In the genomic region with DNA sequence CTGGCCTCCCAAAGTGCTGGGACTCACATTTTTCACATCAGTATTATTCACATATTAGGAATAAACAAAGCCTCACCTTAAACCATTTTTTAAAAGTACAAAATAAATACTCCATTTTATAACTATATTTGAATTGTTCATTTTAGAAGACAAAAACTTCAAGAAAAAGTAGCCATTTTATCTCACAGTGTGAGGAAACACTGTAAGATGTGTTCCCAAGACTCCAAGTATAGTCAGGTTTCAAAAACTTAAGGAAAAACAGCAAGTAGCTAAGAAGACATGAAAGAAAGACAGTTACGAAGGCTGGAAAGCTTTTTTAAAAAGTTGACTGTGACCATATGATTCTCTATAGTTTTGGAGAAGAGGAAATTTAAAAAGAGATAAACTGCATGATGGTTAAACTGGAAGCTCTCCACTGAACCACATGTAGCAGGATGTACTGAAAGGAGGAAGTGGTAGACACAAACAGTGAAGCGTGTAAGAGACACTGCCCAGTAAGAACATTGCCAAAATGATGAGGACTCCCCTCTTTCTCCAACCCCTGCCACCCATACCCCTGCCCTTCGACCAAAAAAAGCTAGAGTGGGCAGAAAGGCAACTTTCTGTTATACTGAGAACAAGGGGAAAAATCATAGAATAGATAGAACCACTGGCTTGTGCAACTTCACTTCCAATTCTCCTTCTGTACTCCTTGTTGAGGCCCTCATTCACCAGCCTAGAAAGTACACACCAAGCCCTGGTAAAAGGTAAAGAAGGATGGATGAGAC, we compare ENCODE assay signal across 9 cellular contexts. TPM values are rescaled to one million over a fixed set of nuclear protein-coding genes. Genes with fewer than 3 reads are reported as not detected.
A peak's percentile ranks its signal among the peaks of the same experiment; 100 is the strongest.
DNase-seq lines count a peak whose midpoint lies in the region; ATAC-seq and TF ChIP-seq lines count a peak whose summit lies in the region.
"Had no signal": no experiment of that assay in that cellular context is flagged by ENCODE, and none has a peak within 500 bp of the region (broad histone marks: within the 10 kb centered on the region; RNA-seq: fewer than 3 reads in every experiment).

No MANE protein-coding gene starts in this region.

- no peak overlapping the region for H3K4me3 ChIP-seq in CD4-positive, alpha-beta memory T cell (ENCODE audit: low read length in 2 of 2)
- H3K4me3 ChIP-seq in trophoblast cell (ENCODE audit: low read depth, low read length): no peak overlapping the region
- no peak overlapping the region for H3K4me3 ChIP-seq in aorta (ENCODE audit: low read length in 2 of 2)

- H4K8ac ChIP-seq in trophoblast cell (ENCODE audit: low read depth, low read length): no peak overlapping the region

- no peak overlapping the region for H2AFZ ChIP-seq in trophoblast cell (ENCODE audit: insufficient read depth, low read length, poor library complexity)

- no peaks in the 10 kb centered on the region for H3K79me1 ChIP-seq in trophoblast cell (ENCODE audit: low read length)

- peaks cover 29% of the 10 kb centered on the region for H3K36me3 ChIP-seq in CD4-positive, alpha-beta memory T cell (ENCODE audit: insufficient read depth, low read length)
- H3K36me3 ChIP-seq in trophoblast cell (ENCODE audit: control insufficient read depth in 1 of 2, insufficient read depth in 2 of 2, low read length in 2 of 2) (peaks cover 13 to 19% of the 10 kb centered on the region in 2 experiments), aorta (ENCODE audit: control insufficient read depth in 1 of 2, insufficient read depth in 2 of 2, low read length in 1 of 2) (peaks cover 4 to 5% of the 10 kb centered on the region in 2 donors)

- no peak overlapping the region for H3K9ac ChIP-seq in trophoblast cell (ENCODE audit: low read length)

- H4K12ac ChIP-seq in trophoblast cell (ENCODE audit: low read depth, low read length): no peak overlapping the region

- no peak overlapping the region for H2BK12ac ChIP-seq in trophoblast cell (ENCODE audit: low read length)

- peaks cover 32% of the 10 kb centered on the region for H3K4me1 ChIP-seq in CD4-positive, alpha-beta memory T cell (ENCODE audit: insufficient read depth, low read length)
- H3K4me1 ChIP-seq in trophoblast cell (ENCODE audit: control insufficient read depth in 1 of 2, insufficient read depth in 2 of 2, low read length in 2 of 2) (no peaks in the 10 kb centered on the region), aorta (ENCODE audit: control insufficient read depth in 1 of 2, insufficient read depth in 2 of 2, low read length in 2 of 2) (no peaks in the 10 kb centered on the region)

- H3K9me3 Mint-ChIP-seq in CD4-positive, alpha-beta memory T cell: peaks cover 0 to 4% (median 0%) of the 10 kb centered on the region in 8 donors
- peaks cover 4% of the 10 kb centered on the region for H3K9me3 Mint-ChIP-seq in activated CD8-positive, alpha-beta T cell treated with anti-CD3 and anti-CD28 coated beads, Interleukin-2, amount 10 ng/mL, durations not matched to agents 7 days and 5 days (ENCODE audit: insufficient read depth)
- no peaks in the 10 kb centered on the region for H3K9me3 Mint-ChIP-seq in mesothelial cell of epicardium

- H2BK5ac ChIP-seq in trophoblast cell (ENCODE audit: low read depth, low read length, poor library complexity): no peak overlapping the region

- H3K4me3 Mint-ChIP-seq in CD4-positive, alpha-beta memory T cell: peak overlapping the region in 7 of 8 donors; percentile 27 to 75 (median 65)
- peak overlapping the region; percentile 41 for H3K4me3 Mint-ChIP-seq in activated CD8-positive, alpha-beta T cell treated with anti-CD3 and anti-CD28 coated beads, Interleukin-2, amount 10 ng/mL, durations not matched to agents 7 days and 5 days
- no peak overlapping the region for H3K4me3 Mint-ChIP-seq in mesothelial cell of epicardium

- no peak overlapping the region for H4K91ac ChIP-seq in trophoblast cell (ENCODE audit: low read depth, low read length)

- H3K4ac ChIP-seq in trophoblast cell (ENCODE audit: low read depth, low read length): no peak overlapping the region

- POLR2A ChIA-PET in CD4-positive, alpha-beta memory T cell (lab: Charles Lee; ENCODE audit: partially characterized antibody): interaction anchor here (0.7 to 10.3 kb wide), 3 partner anchors 20 to 35 kb away, joined by 3 to 208 read pairs (median 46); a partner anchor contains a TSS
- POLR2A ChIA-PET in activated CD8-positive, alpha-beta T cell treated with anti-CD3 and anti-CD28 coated beads, Interleukin-2, amount 10 ng/mL, durations not matched to agents 7 days and 5 days (lab: Charles Lee): interaction anchor here (0.9 to 3.8 kb wide), 4 partner anchors 14 to 35 kb away, joined by 3 to 50 read pairs (median 6); a partner anchor contains a TSS

- no peaks in the 10 kb centered on the region for H3K79me2 ChIP-seq in trophoblast cell (ENCODE audit: control insufficient read depth, insufficient read depth, low read length, poor library complexity)

- no peak overlapping the region for H3K14ac ChIP-seq in trophoblast cell (ENCODE audit: low read length)

- WGBS in trophoblast cell (ENCODE audit: extremely low coverage, insufficient coverage, insufficient read length): no CpG with 5 or more reads among the region's 3 CpGs
- 94% methylated on average over 3 of the region's 3 CpGs for WGBS in aorta, 2 donors

- peak; percentile 99 for ATAC-seq in GM19395 (IDR thresholded peaks at IDR 0.05; ENCODE audit: unreplicated experiment)
- peak; percentile 99 for ATAC-seq in HG03175 (IDR thresholded peaks at IDR 0.05; ENCODE audit: unreplicated experiment)
- ATAC-seq in activated CD8-positive, alpha-beta T cell treated with anti-CD3 and anti-CD28 coated beads, Interleukin-2, amount 10 ng/mL, durations not matched to agents 7 days and 5 days: peak; percentile 99
- no peak for ATAC-seq in aorta (ENCODE audit: low FRiP score)

- CTCF ChIA-PET in CD4-positive, alpha-beta memory T cell (lab: Charles Lee; ENCODE audit: partially characterized antibody): interaction anchor here (0.9 to 1.9 kb wide), 5 partner anchors 12 to 61 kb away, joined by 3 to 5 read pairs (median 4); no protein-coding TSS in a partner anchor
- CTCF ChIA-PET in activated CD8-positive, alpha-beta T cell treated with anti-CD3 and anti-CD28 coated beads, Interleukin-2, amount 10 ng/mL, durations not matched to agents 7 days and 5 days (lab: Charles Lee): interaction anchor here (0.9 to 2.8 kb wide), 3 partner anchors 26 to 34 kb away, joined by 4 to 9 read pairs (median 4); no protein-coding TSS in a partner anchor

- DNase-seq in CD4-positive, alpha-beta memory T cell: peak in 4 of 5 donors; percentile 33 to 55 (median 45)
- peak; percentile 49 for DNase-seq in activated CD8-positive, alpha-beta T cell treated with anti-CD3 and anti-CD28 coated beads, Interleukin-2, amount 10 ng/mL, durations not matched to agents 7 days and 5 days
- no peak for DNase-seq in trophoblast cell
- no peak for DNase-seq in aorta
- no peak for DNase-seq in DMS53 (lab: John Stamatoyannopoulos, UW)
- DNase-seq in mesothelial cell of epicardium (ENCODE audit: low spot score in 2 of 2, unreplicated experiment in 2 of 2): no peak
- DNase-seq: effector CD8-positive, alpha-beta T cell had no signal

- H3K4me1 Mint-ChIP-seq in CD4-positive, alpha-beta memory T cell: peaks cover 19 to 48% (median 28%) of the 10 kb centered on the region in 4 donors
- peaks cover 47% of the 10 kb centered on the region for H3K4me1 Mint-ChIP-seq in activated CD8-positive, alpha-beta T cell treated with anti-CD3 and anti-CD28 coated beads, Interleukin-2, amount 10 ng/mL, durations not matched to agents 7 days and 5 days (ENCODE audit: low read depth)
- H3K4me1 Mint-ChIP-seq in mesothelial cell of epicardium: no peaks in the 10 kb centered on the region

- intact Hi-C loops in CD4-positive, alpha-beta memory T cell (cut with micrococcal nuclease): no loop called here
- intact Hi-C loops in aorta (cut with DNase I): no loop called here

- H3K9me3 ChIP-seq in CD4-positive, alpha-beta memory T cell (ENCODE audit: control insufficient read depth in 1 of 2, low read length in 2 of 2): no peaks in the 10 kb centered on the region
- H3K9me3 ChIP-seq in trophoblast cell (ENCODE audit: insufficient read depth, low read depth, low read length) (no peaks in the 10 kb centered on the region), aorta (ENCODE audit: control insufficient read depth, low read length) (no peaks in the 10 kb centered on the region)

- no peak overlapping the region for H3K23ac ChIP-seq in trophoblast cell (ENCODE audit: low read length)

- H3K18ac ChIP-seq in trophoblast cell (ENCODE audit: low read length): no peak overlapping the region

- H3K36me3 Mint-ChIP-seq in CD4-positive, alpha-beta memory T cell: peaks cover 41 to 55% of the 10 kb centered on the region in 2 donors
- H3K36me3 Mint-ChIP-seq in activated CD8-positive, alpha-beta T cell treated with anti-CD3 and anti-CD28 coated beads, Interleukin-2, amount 10 ng/mL, durations not matched to agents 7 days and 5 days (ENCODE audit: low read depth): peaks cover 71% of the 10 kb centered on the region
- peaks cover 39% of the 10 kb centered on the region for H3K36me3 Mint-ChIP-seq in mesothelial cell of epicardium

- H2BK120ac ChIP-seq in trophoblast cell (ENCODE audit: insufficient read depth, low read length, poor library complexity): no peak overlapping the region

- H3K4me2 ChIP-seq in trophoblast cell (ENCODE audit: low read length): no peak overlapping the region

- no peaks in the 10 kb centered on the region for H3K27me3 ChIP-seq in CD4-positive, alpha-beta memory T cell (ENCODE audit: insufficient read depth, low read length)
- H3K27me3 ChIP-seq in trophoblast cell (ENCODE audit: insufficient read depth, low read length) (no peaks in the 10 kb centered on the region), aorta (ENCODE audit: control insufficient read depth in 1 of 2, insufficient read depth in 2 of 2, low read length in 1 of 2) (no peaks in the 10 kb centered on the region)

- H2AK5ac ChIP-seq in trophoblast cell (ENCODE audit: low read length): no peak overlapping the region

- peak overlapping the region; percentile 17 for H3K27ac ChIP-seq in CD4-positive, alpha-beta memory T cell (ENCODE audit: low read depth, low read length)
- H3K27ac ChIP-seq in trophoblast cell (ENCODE audit: low read depth, low read length) (no peak overlapping the region), aorta (ENCODE audit: low read depth in 1 of 2, low read length in 2 of 2) (no peak overlapping the region)

- H3K27ac Mint-ChIP-seq in CD4-positive, alpha-beta memory T cell: peak overlapping the region; percentile 83 to 96 (median 89)
- peak overlapping the region; percentile 90 for H3K27ac Mint-ChIP-seq in activated CD8-positive, alpha-beta T cell treated with anti-CD3 and anti-CD28 coated beads, Interleukin-2, amount 10 ng/mL, durations not matched to agents 7 days and 5 days
- no peak overlapping the region for H3K27ac Mint-ChIP-seq in mesothelial cell of epicardium

- no peak for TF ChIP-seq CTCF in mesothelial cell of epicardium (IDR thresholded peaks at IDR 0.05; ENCODE audit: unreplicated experiment)

- H3K27me3 Mint-ChIP-seq in CD4-positive, alpha-beta memory T cell: no peaks in the 10 kb centered on the region
- no peaks in the 10 kb centered on the region for H3K27me3 Mint-ChIP-seq in activated CD8-positive, alpha-beta T cell treated with anti-CD3 and anti-CD28 coated beads, Interleukin-2, amount 10 ng/mL, durations not matched to agents 7 days and 5 days (ENCODE audit: low read depth)
- H3K27me3 Mint-ChIP-seq in mesothelial cell of epicardium (ENCODE audit: low read depth): no peaks in the 10 kb centered on the region

RNA-seq across cellular contexts. Expression of a gene that starts 6.2 kb away (rescaled TPM):
- 10 to 100 TPM; 58.5 to 61.0 TPM for total RNA-seq in CD4-positive, alpha-beta memory T cell
- 10 to 100 TPM; 42.8 to 43.2 TPM for polyA plus RNA-seq in CD4-positive, alpha-beta memory T cell
- 10 to 100 TPM; 47.5 to 49.3 TPM for total RNA-seq in activated CD8-positive, alpha-beta T cell treated with anti-CD3 and anti-CD28 coated beads, Interleukin-2, amount 10 ng/mL, durations not matched to agents 7 days and 5 days
- 37.6 and 38.3 TPM in 2 replicates for polyA plus RNA-seq in trophoblast cell (2013)
- total RNA-seq in aorta (10 to 100 TPM; 45.6 to 52.8 TPM), mesothelial cell of epicardium (39.4 to 41.3 TPM (median 39.4 TPM) in 3 replicates)
- 10 to 100 TPM in 1 of 2 donors, 1 to 10 TPM in 1; 7.4 to 14.8 TPM for polyA plus RNA-seq in aorta

RNA-seq across cellular contexts. Expression of a gene that starts 21.8 kb away (rescaled TPM):
- total RNA-seq in CD4-positive, alpha-beta memory T cell: 10 to 100 TPM; 81.0 to 81.6 TPM
- 100 to 1,000 TPM in 1 of 2 donors, 10 to 100 TPM in 1; 60.1 to 105 TPM for polyA plus RNA-seq in CD4-positive, alpha-beta memory T cell
- total RNA-seq in activated CD8-positive, alpha-beta T cell treated with anti-CD3 and anti-CD28 coated beads, Interleukin-2, amount 10 ng/mL, durations not matched to agents 7 days and 5 days: 100 to 1,000 TPM in 1 of 2 experiments, 10 to 100 TPM in 1; 95.5 to 101 TPM
- polyA plus RNA-seq in trophoblast cell (2013): 52.4 and 52.8 TPM in 2 replicates
- total RNA-seq in aorta: 10 to 100 TPM; 38.0 to 59.7 TPM
- 10 to 100 TPM; 32.2 to 38.3 TPM for polyA plus RNA-seq in aorta
- total RNA-seq in mesothelial cell of epicardium: 62.1 to 70.8 TPM (median 67.7 TPM) in 3 replicates

RNA-seq across cellular contexts. Expression of a gene that starts 26.4 kb away (rescaled TPM):
- 100 to 1,000 TPM; 147 to 156 TPM for total RNA-seq in CD4-positive, alpha-beta memory T cell
- polyA plus RNA-seq in CD4-positive, alpha-beta memory T cell: 100 to 1,000 TPM; 500 to 953 TPM
- total RNA-seq in activated CD8-positive, alpha-beta T cell treated with anti-CD3 and anti-CD28 coated beads, Interleukin-2, amount 10 ng/mL, durations not matched to agents 7 days and 5 days: 100 to 1,000 TPM; 148 to 153 TPM
- 80.1 and 84.4 TPM in 2 replicates for polyA plus RNA-seq in trophoblast cell (2013)
- 100 to 1,000 TPM; 129 to 205 TPM for total RNA-seq in aorta
- 100 to 1,000 TPM; 160 to 195 TPM for polyA plus RNA-seq in aorta
- total RNA-seq in mesothelial cell of epicardium: 45.6 to 48.9 TPM (median 46.5 TPM) in 3 replicates

RNA-seq across cellular contexts. Expression of a gene that starts 44.9 kb away (rescaled TPM):
- total RNA-seq in CD4-positive, alpha-beta memory T cell: 10 to 100 TPM; 26.7 to 28.6 TPM
- polyA plus RNA-seq in CD4-positive, alpha-beta memory T cell: 1 to 10 TPM; 8.2 to 9.2 TPM
- 10 to 100 TPM in 1 of 2 experiments, 1 to 10 TPM in 1; 9.4 to 13.6 TPM for total RNA-seq in activated CD8-positive, alpha-beta T cell treated with anti-CD3 and anti-CD28 coated beads, Interleukin-2, amount 10 ng/mL, durations not matched to agents 7 days and 5 days
- 17.8 and 18.6 TPM in 2 replicates for polyA plus RNA-seq in trophoblast cell (2013)
- total RNA-seq in aorta (100 to 1,000 TPM; 104 to 134 TPM), mesothelial cell of epicardium (8.0 to 9.6 TPM (median 8.9 TPM) in 3 replicates)
- 100 to 1,000 TPM in 1 of 2 donors, 10 to 100 TPM in 1; 40.6 to 103 TPM for polyA plus RNA-seq in aorta

Comparison
In these comparisons a context has a peak if more than half of its experiments do, and no peak if none do; other contexts are left out.
1. DNase-seq: peak in CD4-positive, alpha-beta memory T cell (4 of 5) and activated CD8-positive, alpha-beta T cell treated with anti-CD3 and anti-CD28 coated beads, Interleukin-2, amount 10 ng/mL, durations not matched to agents 7 days and 5 days (single experiment); none in trophoblast cell (0 of 2), aorta (0 of 2), DMS53 (single experiment) and mesothelial cell of epicardium (0 of 2).